Comparison of ENCODE assay signal across 8 cellular contexts in genomic region chr17:44217738-44218343, GRCh38. TPM values are rescaled to one million over a fixed set of nuclear protein-coding genes. Genes with fewer than 3 reads are reported as not detected.
DNase-seq lines count a peak whose midpoint lies in the region; ATAC-seq, FAIRE-seq and TF ChIP-seq lines count a peak whose summit lies in the region.

No MANE protein-coding gene starts in this region.

- peaks cover 12% of the 10 kb centered on the region for H3K4me1 Mint-ChIP-seq in astrocyte (ENCODE audit: low read depth, unreplicated experiment)
- H3K4me1 Mint-ChIP-seq in memory B cell: peaks cover 46% of the 10 kb centered on the region

- H3K36me3 ChIP-seq in astrocyte (ENCODE audit: insufficient read depth, low read length) (peaks cover 24% of the 10 kb centered on the region), uterus (no peaks in the 10 kb centered on the region)

- TF ChIP-seq CTCF in astrocyte (IDR thresholded peaks at IDR 0.05; ENCODE audit: insufficient read depth, low read depth, low read length): no peak
- TF ChIP-seq CTCF in uterus (IDR thresholded peaks at IDR 0.05): no peak

- intact Hi-C loops in Right ventricle myocardium inferior (cut with DNase I): loop anchor here (1.0 kb wide), 2 partner anchors 18 to 107 kb away; no protein-coding TSS in a partner anchor
- intact Hi-C loops in left ventricle myocardium superior (cut with micrococcal nuclease): loop anchor here (5.0 kb wide), 1 partner anchor 109 kb away; no protein-coding TSS in a partner anchor
- intact Hi-C loops in uterus (cut with DNase I; ENCODE audit: low total_unique reads): no loop called here

- H3K4me3 Mint-ChIP-seq in astrocyte (ENCODE audit: unreplicated experiment) (peak overlapping the region; percentile 83), memory B cell (peak overlapping the region; percentile 77)

- DNase-seq in Right ventricle myocardium inferior (ENCODE audit: missing footprints): peak; percentile 74
- no peak for DNase-seq in left ventricle myocardium superior
- DNase-seq in astrocyte (ENCODE audit: low read depth): no peak
- DNase-seq in memory B cell (ENCODE audit: low spot score in 2 of 2): peak in 1 of 2 donors; percentile 40
- no peak for DNase-seq in uterus
- no peak for DNase-seq in H54 (ENCODE audit: insufficient read length, low spot score)
- no peak for DNase-seq in NCI-H524 treated with DMSO at 0.1 percent for 48 hours (lab: John Stamatoyannopoulos, UW)

- peak overlapping the region; percentile 77 for H3K27ac Mint-ChIP-seq in astrocyte (ENCODE audit: unreplicated experiment)
- H3K27ac Mint-ChIP-seq in memory B cell: peak overlapping the region; percentile 87

- no peak for ATAC-seq in Right ventricle myocardium inferior
- no peak for ATAC-seq in left ventricle myocardium superior
- ATAC-seq in memory B cell (ENCODE audit: low read depth): no peak
- no peak for ATAC-seq in esophagus mucosa

- peak overlapping the region; percentile 73 for H3K4me3 ChIP-seq in astrocyte (ENCODE audit: insufficient read depth, low read depth, low read length)
- H3K4me3 ChIP-seq in uterus: peak overlapping the region; percentile 59 to 95

- H3K4me2 ChIP-seq in astrocyte (ENCODE audit: low read length): peak overlapping the region; percentile 98

- FAIRE-seq in astrocyte (lab: Jason Lieb, UNC) (no peak), H54 (lab: Jason Lieb, UNC) (no peak)

- H3K27me3 ChIP-seq in astrocyte (ENCODE audit: insufficient read depth, low read length) (no peaks in the 10 kb centered on the region), uterus (no peaks in the 10 kb centered on the region)

- TF ChIP-seq POLR2A in uterus (IDR thresholded peaks at IDR 0.05) (no peak), H54 (IDR thresholded peaks at IDR 0.05; ENCODE audit: low read depth, low read length) (no peak)

- H3K9me3 ChIP-seq in astrocyte (ENCODE audit: insufficient read depth, low read depth, low read length): no peaks in the 10 kb centered on the region
- H3K9me3 ChIP-seq in uterus: no peaks in the 10 kb centered on the region

- peak overlapping the region; percentile 83 for H3K9ac ChIP-seq in astrocyte (ENCODE audit: low read length)

- H3K79me2 ChIP-seq in astrocyte (ENCODE audit: insufficient read depth, low read length): peaks cover 61% of the 10 kb centered on the region

- H3K27ac ChIP-seq in astrocyte (ENCODE audit: low read depth, low read length): peak overlapping the region; percentile 63
- H3K27ac ChIP-seq in uterus: peak overlapping the region; percentile 98 to 100

- peaks cover 64% of the 10 kb centered on the region for H4K20me1 ChIP-seq in astrocyte (ENCODE audit: insufficient read depth, low read length)

- no peak overlapping the region for H2AFZ ChIP-seq in astrocyte (ENCODE audit: low read depth, low read length)

- H3K36me3 Mint-ChIP-seq in astrocyte (ENCODE audit: low read depth, unreplicated experiment) (peaks cover 25% of the 10 kb centered on the region), memory B cell (peaks cover 20% of the 10 kb centered on the region)

- peaks cover 23% of the 10 kb centered on the region for H3K4me1 ChIP-seq in astrocyte (ENCODE audit: insufficient read depth, low read length)
- peaks cover 12 to 16% of the 10 kb centered on the region in 2 donors for H3K4me1 ChIP-seq in uterus

- H3K9me3 Mint-ChIP-seq in astrocyte (ENCODE audit: unreplicated experiment) (no peaks in the 10 kb centered on the region), memory B cell (no peaks in the 10 kb centered on the region)

- H3K27me3 Mint-ChIP-seq in astrocyte (ENCODE audit: low read depth, unreplicated experiment) (no peaks in the 10 kb centered on the region), memory B cell (no peaks in the 10 kb centered on the region)

RNA-seq across cellular contexts. Expression of gene UBTF, which starts 1.6 kb away (rescaled TPM):
- total RNA-seq in Right ventricle myocardium inferior (57.5 TPM), left ventricle myocardium superior (65.2 TPM), astrocyte (43.2 and 48.0 TPM in 2 replicates), uterus (100 to 1,000 TPM in 1 of 4 donors, 10 to 100 TPM in 3; 17.4 to 124 (median 72.9) TPM), esophagus mucosa (60.7 TPM)

RNA-seq across cellular contexts. Expression of gene ATXN7L3, which starts 18.2 kb away (rescaled TPM):
- total RNA-seq in Right ventricle myocardium inferior (40.8 TPM), left ventricle myocardium superior (36.0 TPM), astrocyte (87.0 and 96.0 TPM in 2 replicates), uterus (10 to 100 TPM in 3 of 4 donors, 1 to 10 TPM in 1; 4.6 to 98.4 (median 36.2) TPM), esophagus mucosa (61.6 TPM)

RNA-seq across cellular contexts. Expression of gene TMUB2, which starts 31.1 kb away (rescaled TPM):
- total RNA-seq in Right ventricle myocardium inferior (20.8 TPM), left ventricle myocardium superior (23.6 TPM), astrocyte (28.2 and 28.8 TPM in 2 replicates), uterus (10 to 100 TPM in 3 of 4 donors, 1 to 10 TPM in 1; 7.4 to 41.8 (median 32.6) TPM), esophagus mucosa (18.2 TPM)

RNA-seq across cellular contexts. Expression of gene ASB16, which starts 47.3 kb away (rescaled TPM):
- total RNA-seq in Right ventricle myocardium inferior (14.5 TPM), left ventricle myocardium superior (17.0 TPM), astrocyte (not detected in 2 replicates), uterus (1 to 10 TPM in 2 of 4 donors, under 1 TPM in 1, not detected in 1; 0.14 to 2.3 (median 1.3) TPM), esophagus mucosa (not detected)

RNA-seq across cellular contexts. Expression of gene SLC4A1, which starts 50.1 kb away (rescaled TPM):
- total RNA-seq in Right ventricle myocardium inferior (0.08 TPM), left ventricle myocardium superior (not detected), astrocyte (not detected in 2 replicates), uterus (1 to 10 TPM in 1 of 4 donors, not detected in 3; 8.4 TPM), esophagus mucosa (not detected)
